In genomic region chr20:55456316-55456940, GRCh38 we compare ENCODE assay signal across 24 cellular contexts.
"Had no signal": no experiment of that assay in that cellular context is flagged by ENCODE, and none has a peak within 500 bp of the region (broad histone marks: within the 10 kb centered on the region; RNA-seq: fewer than 3 reads in every experiment).

No MANE protein-coding gene starts in this region.

- H3K4me2 ChIP-seq: smooth muscle cell had no signal

- H3K36me3 ChIP-seq: colonic mucosa, gastrocnemius medialis, upper lobe of left lung had no signal

- H3K27ac ChIP-seq: colonic mucosa, gastrocnemius medialis, parathyroid adenoma, testis, upper lobe of left lung had no signal

- H3K4me1 ChIP-seq: colonic mucosa, gastrocnemius medialis, parathyroid adenoma, testis, upper lobe of left lung had no signal

- H3K36me3 Mint-ChIP-seq: activated naive CD4-positive, alpha-beta T cell treated with anti-CD3 and anti-CD28 coated beads, Interleukin-2, amount 10 ng/mL, durations not matched to agents 7 days and 5 days; brain; natural killer cell; stimulated activated effector memory CD8-positive, alpha-beta T cell treated with anti-CD3 and anti-CD28 coated beads, Interleukin-12 subunit alpha, Interleukin-12 subunit beta, amount 100 ng/mL, for 72 hours had no signal

- DNase-seq: activated CD4-positive, alpha-beta T cell treated with anti-CD3 and anti-CD28 coated beads, Interleukin-2, amount 10 ng/mL, durations not matched to agents 24 days and 14 days; activated CD8-positive, alpha-beta T cell treated with anti-CD3 and anti-CD28 coated beads, Interleukin-2, amount 10 ng/mL, durations not matched to agents 7 days and 5 days; activated naive CD4-positive, alpha-beta T cell treated with anti-CD3 and anti-CD28 coated beads, Interleukin-2, amount 10 ng/mL, durations not matched to agents 7 days and 5 days; activated naive CD8-positive, alpha-beta T cell treated with anti-CD3 and anti-CD28 coated beads, Interleukin-2, amount 50 U/mL, for 24 hours; activated T-cell treated with anti-CD3 and anti-CD28 coated beads, Interleukin-2, amount 50 U/mL, for 4 hours; anterior cingulate cortex; colonic mucosa; endodermal cell; gastrocnemius medialis; head of caudate nucleus; kidney; mesenchymal stem cell; natural killer cell; stimulated activated CD4-positive, alpha-beta T cell treated with anti-CD3 and anti-CD28 coated beads, Interleukin-4, amount 100 ng/mL, for 1 hour; T-helper 1 cell; T1000; testis; upper lobe of left lung had no signal

- H3K9me3 Mint-ChIP-seq: activated CD4-positive, alpha-beta T cell treated with anti-CD3 and anti-CD28 coated beads, Interleukin-2, amount 10 ng/mL, durations not matched to agents 24 days and 14 days; activated naive CD4-positive, alpha-beta T cell treated with anti-CD3 and anti-CD28 coated beads, Interleukin-2, amount 10 ng/mL, durations not matched to agents 7 days and 5 days; activated naive CD8-positive, alpha-beta T cell treated with anti-CD3 and anti-CD28 coated beads, Interleukin-2, amount 50 U/mL, for 24 hours; endodermal cell; natural killer cell had no signal

- H3K4me3 ChIP-seq: colonic mucosa, gastrocnemius medialis, smooth muscle cell, testis, upper lobe of left lung had no signal

- H3K79me2 ChIP-seq: parathyroid adenoma had no signal

- ATAC-seq: activated CD8-positive, alpha-beta T cell treated with anti-CD3 and anti-CD28 coated beads, Interleukin-2, amount 10 ng/mL, durations not matched to agents 7 days and 5 days; activated naive CD8-positive, alpha-beta T cell treated with anti-CD3 and anti-CD28 coated beads, Interleukin-2, amount 50 U/mL, for 24 hours; activated T-cell treated with anti-CD3 and anti-CD28 coated beads, Interleukin-2, amount 50 U/mL, for 4 hours; gastrocnemius medialis; natural killer cell; sciatic nerve; stimulated activated effector memory CD8-positive, alpha-beta T cell treated with anti-CD3 and anti-CD28 coated beads, Interleukin-12 subunit alpha, Interleukin-12 subunit beta, amount 100 ng/mL, for 72 hours had no signal

- H3K27me3 Mint-ChIP-seq: activated CD4-positive, alpha-beta T cell treated with anti-CD3 and anti-CD28 coated beads, Interleukin-2, amount 10 ng/mL, durations not matched to agents 24 days and 14 days; activated naive CD4-positive, alpha-beta T cell treated with anti-CD3 and anti-CD28 coated beads, Interleukin-2, amount 10 ng/mL, durations not matched to agents 7 days and 5 days; activated naive CD8-positive, alpha-beta T cell treated with anti-CD3 and anti-CD28 coated beads, Interleukin-2, amount 50 U/mL, for 24 hours; central memory CD8-positive, alpha-beta T cell had no signal

- H3K27me3 ChIP-seq: colonic mucosa, gastrocnemius medialis, testis, upper lobe of left lung had no signal

- H3K9me3 ChIP-seq: colonic mucosa, gastrocnemius medialis, testis, upper lobe of left lung had no signal

- H3K4me1 Mint-ChIP-seq: activated CD4-positive, alpha-beta T cell treated with anti-CD3 and anti-CD28 coated beads, Interleukin-2, amount 10 ng/mL, durations not matched to agents 24 days and 14 days; activated naive CD4-positive, alpha-beta T cell treated with anti-CD3 and anti-CD28 coated beads, Interleukin-2, amount 10 ng/mL, durations not matched to agents 7 days and 5 days; activated naive CD8-positive, alpha-beta T cell treated with anti-CD3 and anti-CD28 coated beads, Interleukin-2, amount 50 U/mL, for 24 hours; brain; central memory CD8-positive, alpha-beta T cell; natural killer cell; stimulated activated effector memory CD8-positive, alpha-beta T cell treated with anti-CD3 and anti-CD28 coated beads, Interleukin-12 subunit alpha, Interleukin-12 subunit beta, amount 100 ng/mL, for 72 hours had no signal

- H2AFZ ChIP-seq: parathyroid adenoma had no signal

- H3K9ac ChIP-seq: parathyroid adenoma had no signal

- H3K4me3 Mint-ChIP-seq: activated CD4-positive, alpha-beta T cell treated with anti-CD3 and anti-CD28 coated beads, Interleukin-2, amount 10 ng/mL, durations not matched to agents 24 days and 14 days; activated CD8-positive, alpha-beta T cell treated with anti-CD3 and anti-CD28 coated beads, Interleukin-2, amount 10 ng/mL, durations not matched to agents 7 days and 5 days; activated naive CD4-positive, alpha-beta T cell treated with anti-CD3 and anti-CD28 coated beads, Interleukin-2, amount 10 ng/mL, durations not matched to agents 7 days and 5 days; activated naive CD8-positive, alpha-beta T cell treated with anti-CD3 and anti-CD28 coated beads, Interleukin-2, amount 50 U/mL, for 24 hours; activated T-cell treated with anti-CD3 and anti-CD28 coated beads, Interleukin-2, amount 50 U/mL, for 4 hours; brain; central memory CD8-positive, alpha-beta T cell; endodermal cell; natural killer cell; stimulated activated effector memory CD8-positive, alpha-beta T cell treated with anti-CD3 and anti-CD28 coated beads, Interleukin-12 subunit alpha, Interleukin-12 subunit beta, amount 100 ng/mL, for 72 hours had no signal

- H3K27ac Mint-ChIP-seq: activated CD4-positive, alpha-beta T cell treated with anti-CD3 and anti-CD28 coated beads, Interleukin-2, amount 10 ng/mL, durations not matched to agents 24 days and 14 days; activated CD8-positive, alpha-beta T cell treated with anti-CD3 and anti-CD28 coated beads, Interleukin-2, amount 10 ng/mL, durations not matched to agents 7 days and 5 days; activated naive CD4-positive, alpha-beta T cell treated with anti-CD3 and anti-CD28 coated beads, Interleukin-2, amount 10 ng/mL, durations not matched to agents 7 days and 5 days; activated naive CD8-positive, alpha-beta T cell treated with anti-CD3 and anti-CD28 coated beads, Interleukin-2, amount 50 U/mL, for 24 hours; brain; endodermal cell; natural killer cell; stimulated activated effector memory CD8-positive, alpha-beta T cell treated with anti-CD3 and anti-CD28 coated beads, Interleukin-12 subunit alpha, Interleukin-12 subunit beta, amount 100 ng/mL, for 72 hours had no signal
